1 cellular context compared by ENCODE assay signal in the genomic region with DNA sequence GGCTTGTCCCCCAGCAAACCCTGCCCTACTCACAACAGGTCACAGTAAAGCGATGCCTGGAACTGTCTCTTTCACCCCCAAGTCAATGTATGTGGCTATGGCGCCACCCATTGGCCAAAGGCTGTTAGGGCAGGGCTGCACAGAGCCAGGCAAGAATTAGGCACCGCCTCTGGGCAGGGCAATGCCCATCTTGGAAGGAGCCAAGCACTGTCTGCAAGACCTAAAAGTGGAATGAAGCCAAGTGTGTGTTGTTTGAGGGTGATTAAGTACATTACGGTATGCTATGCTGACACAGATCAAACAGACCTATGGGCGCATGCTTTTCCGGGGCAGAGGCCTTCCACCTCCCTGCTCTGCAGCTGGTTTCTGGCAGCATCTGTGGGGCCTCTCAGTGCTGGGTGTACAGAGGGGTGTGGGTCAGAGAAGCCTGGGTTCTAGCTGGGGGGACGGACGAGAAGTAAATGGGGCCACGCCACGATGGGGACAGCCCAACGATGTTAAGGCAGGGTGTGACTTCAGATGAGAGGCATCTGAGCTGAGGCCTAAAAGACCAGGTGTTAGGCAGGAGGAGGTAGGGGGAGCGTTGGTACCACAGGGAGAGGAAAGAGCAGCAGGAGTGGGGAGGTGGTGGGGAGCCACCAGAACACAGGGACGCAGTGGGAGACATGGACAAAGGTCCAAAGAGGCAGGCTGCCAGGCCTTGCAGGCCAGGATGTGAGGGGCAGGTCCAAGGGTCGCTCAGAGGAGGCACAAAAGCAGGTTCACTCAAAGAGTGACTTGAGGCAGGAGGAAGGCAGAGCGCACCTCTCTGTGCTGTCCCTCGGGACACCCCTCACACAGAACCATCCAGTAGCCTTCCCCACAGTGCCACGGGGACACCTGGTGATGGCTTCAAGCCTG.
A peak's percentile ranks its signal among the peaks of the same experiment; 100 is the strongest.
TF ChIP-seq lines count a peak whose summit lies in the region.

No MANE protein-coding gene starts in this region.

TF ChIP-seq in HepG2, 621 proteins besides CTCF, POLR2A, EP300 and RAD21 (continued from another document and continues in another):
- TF ChIP-seq, protein P1, sequence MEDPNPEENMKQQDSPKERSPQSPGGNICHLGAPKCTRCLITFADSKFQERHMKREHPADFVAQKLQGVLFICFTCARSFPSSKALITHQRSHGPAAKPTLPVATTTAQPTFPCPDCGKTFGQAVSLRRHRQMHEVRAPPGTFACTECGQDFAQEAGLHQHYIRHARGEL (CRISPR knock-in tag; IDR thresholded peaks at IDR 0.05) = 0 out of 2 replicates have a peak, but pooled peaks have one; percentile 20
- TF ChIP-seq, protein P2, sequence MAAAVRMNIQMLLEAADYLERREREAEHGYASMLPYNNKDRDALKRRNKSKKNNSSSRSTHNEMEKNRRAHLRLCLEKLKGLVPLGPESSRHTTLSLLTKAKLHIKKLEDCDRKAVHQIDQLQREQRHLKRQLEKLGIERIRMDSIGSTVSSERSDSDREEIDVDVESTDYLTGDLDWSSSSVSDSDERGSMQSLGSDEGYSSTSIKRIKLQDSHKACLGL (CRISPR knock-in tag; IDR thresholded peaks at IDR 0.05) = no peak
- TF ChIP-seq, protein P3, sequence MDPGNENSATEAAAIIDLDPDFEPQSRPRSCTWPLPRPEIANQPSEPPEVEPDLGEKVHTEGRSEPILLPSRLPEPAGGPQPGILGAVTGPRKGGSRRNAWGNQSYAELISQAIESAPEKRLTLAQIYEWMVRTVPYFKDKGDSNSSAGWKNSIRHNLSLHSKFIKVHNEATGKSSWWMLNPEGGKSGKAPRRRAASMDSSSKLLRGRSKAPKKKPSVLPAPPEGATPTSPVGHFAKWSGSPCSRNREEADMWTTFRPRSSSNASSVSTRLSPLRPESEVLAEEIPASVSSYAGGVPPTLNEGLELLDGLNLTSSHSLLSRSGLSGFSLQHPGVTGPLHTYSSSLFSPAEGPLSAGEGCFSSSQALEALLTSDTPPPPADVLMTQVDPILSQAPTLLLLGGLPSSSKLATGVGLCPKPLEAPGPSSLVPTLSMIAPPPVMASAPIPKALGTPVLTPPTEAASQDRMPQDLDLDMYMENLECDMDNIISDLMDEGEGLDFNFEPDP (CRISPR knock-in tag; conservative IDR thresholded peaks at IDR 0.05) = no peak
- no peak for TF ChIP-seq HNRNPLL (IDR thresholded peaks at IDR 0.05; ENCODE audit: low read depth, low read length, poor library complexity, severe bottlenecking)
- TF ChIP-seq, protein P4, sequence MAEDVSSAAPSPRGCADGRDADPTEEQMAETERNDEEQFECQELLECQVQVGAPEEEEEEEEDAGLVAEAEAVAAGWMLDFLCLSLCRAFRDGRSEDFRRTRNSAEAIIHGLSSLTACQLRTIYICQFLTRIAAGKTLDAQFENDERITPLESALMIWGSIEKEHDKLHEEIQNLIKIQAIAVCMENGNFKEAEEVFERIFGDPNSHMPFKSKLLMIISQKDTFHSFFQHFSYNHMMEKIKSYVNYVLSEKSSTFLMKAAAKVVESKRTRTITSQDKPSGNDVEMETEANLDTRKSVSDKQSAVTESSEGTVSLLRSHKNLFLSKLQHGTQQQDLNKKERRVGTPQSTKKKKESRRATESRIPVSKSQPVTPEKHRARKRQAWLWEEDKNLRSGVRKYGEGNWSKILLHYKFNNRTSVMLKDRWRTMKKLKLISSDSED (CRISPR knock-in tag; IDR thresholded peaks at IDR 0.05) = no peak
- no peak for TF ChIP-seq EZH2 (conservative IDR thresholded peaks at IDR 0.05; ENCODE audit: low read depth, low read length)
- TF ChIP-seq, protein P5, sequence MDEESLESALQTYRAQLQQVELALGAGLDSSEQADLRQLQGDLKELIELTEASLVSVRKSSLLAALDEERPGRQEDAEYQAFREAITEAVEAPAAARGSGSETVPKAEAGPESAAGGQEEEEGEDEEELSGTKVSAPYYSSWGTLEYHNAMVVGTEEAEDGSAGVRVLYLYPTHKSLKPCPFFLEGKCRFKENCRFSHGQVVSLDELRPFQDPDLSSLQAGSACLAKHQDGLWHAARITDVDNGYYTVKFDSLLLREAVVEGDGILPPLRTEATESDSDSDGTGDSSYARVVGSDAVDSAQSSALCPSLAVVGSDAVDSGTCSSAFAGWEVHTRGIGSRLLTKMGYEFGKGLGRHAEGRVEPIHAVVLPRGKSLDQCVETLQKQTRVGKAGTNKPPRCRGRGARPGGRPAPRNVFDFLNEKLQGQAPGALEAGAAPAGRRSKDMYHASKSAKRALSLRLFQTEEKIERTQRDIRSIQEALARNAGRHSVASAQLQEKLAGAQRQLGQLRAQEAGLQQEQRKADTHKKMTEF (CRISPR knock-in tag; IDR thresholded peaks at IDR 0.05) = no peak
- TF ChIP-seq CCAR2 (optimal IDR thresholded peaks at IDR 0.05; ENCODE audit: low read depth, low read length) = no peak
- no peak for TF ChIP-seq PHF20 (CRISPR knock-in tag; IDR thresholded peaks at IDR 0.05)
- TF ChIP-seq, protein P6, sequence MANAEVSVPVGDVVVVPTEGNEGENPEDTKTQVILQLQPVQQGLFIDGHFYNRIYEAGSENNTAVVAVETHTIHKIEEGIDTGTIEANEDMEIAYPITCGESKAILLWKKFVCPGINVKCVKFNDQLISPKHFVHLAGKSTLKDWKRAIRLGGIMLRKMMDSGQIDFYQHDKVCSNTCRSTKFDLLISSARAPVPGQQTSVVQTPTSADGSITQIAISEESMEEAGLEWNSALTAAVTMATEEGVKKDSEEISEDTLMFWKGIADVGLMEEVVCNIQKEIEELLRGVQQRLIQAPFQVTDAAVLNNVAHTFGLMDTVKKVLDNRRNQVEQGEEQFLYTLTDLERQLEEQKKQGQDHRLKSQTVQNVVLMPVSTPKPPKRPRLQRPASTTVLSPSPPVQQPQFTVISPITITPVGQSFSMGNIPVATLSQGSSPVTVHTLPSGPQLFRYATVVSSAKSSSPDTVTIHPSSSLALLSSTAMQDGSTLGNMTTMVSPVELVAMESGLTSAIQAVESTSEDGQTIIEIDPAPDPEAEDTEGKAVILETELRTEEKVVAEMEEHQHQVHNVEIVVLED (CRISPR knock-in tag; IDR thresholded peaks at IDR 0.05; ENCODE audit: borderline replicate concordance) = no peak
- TF ChIP-seq MIER3 (CRISPR knock-in tag; IDR thresholded peaks at IDR 0.05; ENCODE audit: borderline replicate concordance) = no peak
- no peak for TF ChIP-seq SETDB1 (CRISPR knock-in tag; IDR thresholded peaks at IDR 0.05; ENCODE audit: borderline replicate concordance)
- no peak for TF ChIP-seq TBX2 (CRISPR knock-in tag; IDR thresholded peaks at IDR 0.05; ENCODE audit: borderline replicate concordance)
- no peak for TF ChIP-seq CBX1 (IDR thresholded peaks at IDR 0.05; ENCODE audit: low read depth)
- TF ChIP-seq CHD4 (IDR thresholded peaks at IDR 0.05; ENCODE audit: borderline replicate concordance, low read length) = no peak
- TF ChIP-seq, protein P7, sequence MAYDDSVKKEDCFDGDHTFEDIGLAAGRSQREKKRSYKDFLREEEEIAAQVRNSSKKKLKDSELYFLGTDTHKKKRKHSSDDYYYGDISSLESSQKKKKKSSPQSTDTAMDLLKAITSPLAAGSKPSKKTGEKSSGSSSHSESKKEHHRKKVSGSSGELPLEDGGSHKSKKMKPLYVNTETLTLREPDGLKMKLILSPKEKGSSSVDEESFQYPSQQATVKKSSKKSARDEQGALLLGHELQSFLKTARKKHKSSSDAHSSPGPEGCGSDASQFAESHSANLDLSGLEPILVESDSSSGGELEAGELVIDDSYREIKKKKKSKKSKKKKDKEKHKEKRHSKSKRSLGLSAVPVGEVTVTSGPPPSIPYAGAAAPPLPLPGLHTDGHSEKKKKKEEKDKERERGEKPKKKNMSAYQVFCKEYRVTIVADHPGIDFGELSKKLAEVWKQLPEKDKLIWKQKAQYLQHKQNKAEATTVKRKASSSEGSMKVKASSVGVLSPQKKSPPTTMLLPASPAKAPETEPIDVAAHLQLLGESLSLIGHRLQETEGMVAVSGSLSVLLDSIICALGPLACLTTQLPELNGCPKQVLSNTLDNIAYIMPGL (CRISPR knock-in tag; IDR thresholded peaks at IDR 0.05; ENCODE audit: borderline replicate concordance in 1 of 2, low read depth in 1 of 2) = peak in 1 of 2 experiments; percentile 40; a peak in 1 of 4 replicates
- TF ChIP-seq, protein P8, sequence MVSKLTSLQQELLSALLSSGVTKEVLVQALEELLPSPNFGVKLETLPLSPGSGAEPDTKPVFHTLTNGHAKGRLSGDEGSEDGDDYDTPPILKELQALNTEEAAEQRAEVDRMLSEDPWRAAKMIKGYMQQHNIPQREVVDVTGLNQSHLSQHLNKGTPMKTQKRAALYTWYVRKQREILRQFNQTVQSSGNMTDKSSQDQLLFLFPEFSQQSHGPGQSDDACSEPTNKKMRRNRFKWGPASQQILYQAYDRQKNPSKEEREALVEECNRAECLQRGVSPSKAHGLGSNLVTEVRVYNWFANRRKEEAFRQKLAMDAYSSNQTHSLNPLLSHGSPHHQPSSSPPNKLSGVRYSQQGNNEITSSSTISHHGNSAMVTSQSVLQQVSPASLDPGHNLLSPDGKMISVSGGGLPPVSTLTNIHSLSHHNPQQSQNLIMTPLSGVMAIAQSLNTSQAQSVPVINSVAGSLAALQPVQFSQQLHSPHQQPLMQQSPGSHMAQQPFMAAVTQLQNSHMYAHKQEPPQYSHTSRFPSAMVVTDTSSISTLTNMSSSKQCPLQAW (CRISPR knock-in tag; IDR thresholded peaks at IDR 0.05) = 0 out of 2 replicates have a peak, but pooled peaks have one; percentile 48
- TF ChIP-seq MED13 (CRISPR knock-in tag; IDR thresholded peaks at IDR 0.05) = no peak
- no peak for TF ChIP-seq TEAD2 (CRISPR knock-in tag; IDR thresholded peaks at IDR 0.05)
- TF ChIP-seq ATF7-NPFF (CRISPR knock-in tag; IDR thresholded peaks at IDR 0.05; ENCODE audit: low read depth) = no peak
- peak; percentile 72 for TF ChIP-seq HNF4G (IDR thresholded peaks at IDR 0.05; ENCODE audit: borderline replicate concordance, low read depth, low read length)
- TF ChIP-seq HNF4G (CRISPR knock-in tag; IDR thresholded peaks at IDR 0.05; ENCODE audit: borderline replicate concordance, low read depth) = no peak; the same call in 1 of the 2 replicates
- TF ChIP-seq, protein P9, sequence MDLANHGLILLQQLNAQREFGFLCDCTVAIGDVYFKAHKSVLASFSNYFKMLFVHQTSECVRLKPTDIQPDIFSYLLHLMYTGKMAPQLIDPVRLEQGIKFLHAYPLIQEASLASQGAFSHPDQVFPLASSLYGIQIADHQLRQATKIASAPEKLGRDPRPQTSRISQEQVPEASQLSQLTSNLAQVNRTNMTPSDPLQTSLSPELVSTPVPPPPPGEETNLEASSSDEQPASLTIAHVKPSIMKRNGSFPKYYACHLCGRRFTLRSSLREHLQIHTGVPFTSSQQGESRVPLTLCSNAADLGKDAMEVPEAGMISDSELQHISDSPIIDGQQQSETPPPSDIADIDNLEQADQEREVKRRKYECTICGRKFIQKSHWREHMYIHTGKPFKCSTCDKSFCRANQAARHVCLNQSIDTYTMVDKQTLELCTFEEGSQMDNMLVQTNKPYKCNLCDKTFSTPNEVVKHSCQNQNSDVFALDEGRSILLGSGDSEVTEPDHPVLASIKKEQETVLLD (CRISPR knock-in tag; IDR thresholded peaks at IDR 0.05; ENCODE audit: low read depth) = no peak
- no peak for TF ChIP-seq ZNF121 (CRISPR knock-in tag; IDR thresholded peaks at IDR 0.05)
- TF ChIP-seq, protein P10, sequence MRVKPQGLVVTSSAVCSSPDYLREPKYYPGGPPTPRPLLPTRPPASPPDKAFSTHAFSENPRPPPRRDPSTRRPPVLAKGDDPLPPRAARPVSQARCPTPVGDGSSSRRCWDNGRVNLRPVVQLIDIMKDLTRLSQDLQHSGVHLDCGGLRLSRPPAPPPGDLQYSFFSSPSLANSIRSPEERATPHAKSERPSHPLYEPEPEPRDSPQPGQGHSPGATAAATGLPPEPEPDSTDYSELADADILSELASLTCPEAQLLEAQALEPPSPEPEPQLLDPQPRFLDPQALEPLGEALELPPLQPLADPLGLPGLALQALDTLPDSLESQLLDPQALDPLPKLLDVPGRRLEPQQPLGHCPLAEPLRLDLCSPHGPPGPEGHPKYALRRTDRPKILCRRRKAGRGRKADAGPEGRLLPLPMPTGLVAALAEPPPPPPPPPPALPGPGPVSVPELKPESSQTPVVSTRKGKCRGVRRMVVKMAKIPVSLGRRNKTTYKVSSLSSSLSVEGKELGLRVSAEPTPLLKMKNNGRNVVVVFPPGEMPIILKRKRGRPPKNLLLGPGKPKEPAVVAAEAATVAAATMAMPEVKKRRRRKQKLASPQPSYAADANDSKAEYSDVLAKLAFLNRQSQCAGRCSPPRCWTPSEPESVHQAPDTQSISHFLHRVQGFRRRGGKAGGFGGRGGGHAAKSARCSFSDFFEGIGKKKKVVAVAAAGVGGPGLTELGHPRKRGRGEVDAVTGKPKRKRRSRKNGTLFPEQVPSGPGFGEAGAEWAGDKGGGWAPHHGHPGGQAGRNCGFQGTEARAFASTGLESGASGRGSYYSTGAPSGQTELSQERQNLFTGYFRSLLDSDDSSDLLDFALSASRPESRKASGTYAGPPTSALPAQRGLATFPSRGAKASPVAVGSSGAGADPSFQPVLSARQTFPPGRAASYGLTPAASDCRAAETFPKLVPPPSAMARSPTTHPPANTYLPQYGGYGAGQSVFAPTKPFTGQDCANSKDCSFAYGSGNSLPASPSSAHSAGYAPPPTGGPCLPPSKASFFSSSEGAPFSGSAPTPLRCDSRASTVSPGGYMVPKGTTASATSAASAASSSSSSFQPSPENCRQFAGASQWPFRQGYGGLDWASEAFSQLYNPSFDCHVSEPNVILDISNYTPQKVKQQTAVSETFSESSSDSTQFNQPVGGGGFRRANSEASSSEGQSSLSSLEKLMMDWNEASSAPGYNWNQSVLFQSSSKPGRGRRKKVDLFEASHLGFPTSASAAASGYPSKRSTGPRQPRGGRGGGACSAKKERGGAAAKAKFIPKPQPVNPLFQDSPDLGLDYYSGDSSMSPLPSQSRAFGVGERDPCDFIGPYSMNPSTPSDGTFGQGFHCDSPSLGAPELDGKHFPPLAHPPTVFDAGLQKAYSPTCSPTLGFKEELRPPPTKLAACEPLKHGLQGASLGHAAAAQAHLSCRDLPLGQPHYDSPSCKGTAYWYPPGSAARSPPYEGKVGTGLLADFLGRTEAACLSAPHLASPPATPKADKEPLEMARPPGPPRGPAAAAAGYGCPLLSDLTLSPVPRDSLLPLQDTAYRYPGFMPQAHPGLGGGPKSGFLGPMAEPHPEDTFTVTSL (CRISPR knock-in tag; IDR thresholded peaks at IDR 0.05; ENCODE audit: borderline replicate concordance) = no peak
- peak; percentile 34; the same call in 1 of the 2 replicates for TF ChIP-seq ZBTB7A (CRISPR knock-in tag; IDR thresholded peaks at IDR 0.05)
- no peak for TF ChIP-seq ZNF24 (IDR thresholded peaks at IDR 0.05)
- TF ChIP-seq TP53 (CRISPR knock-in tag; conservative IDR thresholded peaks at IDR 0.05) = no peak
- TF ChIP-seq, protein P11, sequence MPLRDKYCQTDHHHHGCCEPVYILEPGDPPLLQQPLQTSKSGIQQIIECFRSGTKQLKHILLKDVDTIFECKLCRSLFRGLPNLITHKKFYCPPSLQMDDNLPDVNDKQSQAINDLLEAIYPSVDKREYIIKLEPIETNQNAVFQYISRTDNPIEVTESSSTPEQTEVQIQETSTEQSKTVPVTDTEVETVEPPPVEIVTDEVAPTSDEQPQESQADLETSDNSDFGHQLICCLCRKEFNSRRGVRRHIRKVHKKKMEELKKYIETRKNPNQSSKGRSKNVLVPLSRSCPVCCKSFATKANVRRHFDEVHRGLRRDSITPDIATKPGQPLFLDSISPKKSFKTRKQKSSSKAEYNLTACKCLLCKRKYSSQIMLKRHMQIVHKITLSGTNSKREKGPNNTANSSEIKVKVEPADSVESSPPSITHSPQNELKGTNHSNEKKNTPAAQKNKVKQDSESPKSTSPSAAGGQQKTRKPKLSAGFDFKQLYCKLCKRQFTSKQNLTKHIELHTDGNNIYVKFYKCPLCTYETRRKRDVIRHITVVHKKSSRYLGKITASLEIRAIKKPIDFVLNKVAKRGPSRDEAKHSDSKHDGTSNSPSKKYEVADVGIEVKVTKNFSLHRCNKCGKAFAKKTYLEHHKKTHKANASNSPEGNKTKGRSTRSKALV (CRISPR knock-in tag; IDR thresholded peaks at IDR 0.05) = no peak
- TF ChIP-seq TARDBP (CRISPR knock-in tag; IDR thresholded peaks at IDR 0.05) = no peak
- no peak for TF ChIP-seq IRX3 (CRISPR knock-in tag; IDR thresholded peaks at IDR 0.05; ENCODE audit: borderline replicate concordance, low read depth)
